Comparison of ENCODE assay signal across 9 cellular contexts in genomic region chr9:136760834-136761544, GRCh38. TPM values are rescaled to one million over a fixed set of nuclear protein-coding genes. Genes with fewer than 3 reads are reported as not detected.
DNase-seq lines count a peak whose midpoint lies in the region; ATAC-seq, FAIRE-seq and TF ChIP-seq lines count a peak whose summit lies in the region.
"Not testable (repeated sequence)": the region's sequence is repeated elsewhere in the genome, so short reads cannot be mapped to it uniquely, and the experiment has no call there.
"Had no signal": no experiment of that assay in that cellular context is flagged by ENCODE, and none has a peak within 500 bp of the region (broad histone marks: within the 10 kb centered on the region; RNA-seq: fewer than 3 reads in every experiment).

No MANE protein-coding gene starts in this region.

- H2AFZ ChIP-seq in MM.1S (ENCODE audit: low read length); PC-9; HepG2 (ENCODE audit: low read length): not testable (repeated sequence)

- not testable (repeated sequence) for H3K79me2 ChIP-seq in MM.1S (ENCODE audit: low read length); PC-9 (ENCODE audit: low read depth); HepG2 (ENCODE audit: insufficient read depth, low read length)

- TF ChIP-seq EP300 in HepG2 (IDR thresholded peaks at IDR 0.05; ENCODE audit: low read depth in 2 of 2, low read length in 2 of 2); HepG2 (CRISPR knock-in tag; IDR thresholded peaks at IDR 0.05; ENCODE audit: borderline replicate concordance): not testable (repeated sequence)

- CTCF ChIA-PET in PC-9 (lab: Charles Lee), result not testable (repeated sequence)
- CTCF ChIA-PET in HepG2 (lab: Yijun Ruan, JAX; ENCODE audit: low intra/inter-chr PET ratio, low total read pairs), result interaction anchor here (1.2 kb wide), 1 partner anchor 23 kb away, joined by 3 read pairs; no protein-coding TSS in a partner anchor

- not testable (repeated sequence) for TF ChIP-seq RAD21 in HepG2 (CRISPR knock-in tag; IDR thresholded peaks at IDR 0.05)

- H3K4me3 ChIP-seq in MM.1S (ENCODE audit: low read length); PC-9; small intestine (ENCODE audit: low read depth in 1 of 2, low read length in 2 of 2): not testable (repeated sequence)
- H3K4me3 ChIP-seq in HepG2 (replicated peaks in 1 of 3; ENCODE audit: insufficient read depth in 1 of 3, low read depth in 2 of 3, low read length in 3 of 3), result peak overlapping the region in 1 of 3 experiments; percentile 47; a peak in 1 of 6 replicates

- TF ChIP-seq CTCF in GM12874 (IDR thresholded peaks at IDR 0.05; ENCODE audit: insufficient read depth, low read depth, low read length), result peak; percentile 67
- peak; percentile 62 for TF ChIP-seq CTCF in MM.1S (IDR thresholded peaks at IDR 0.05; ENCODE audit: low read length)
- TF ChIP-seq CTCF in PC-9 (conservative IDR thresholded peaks at IDR 0.05), result peak; percentile 65
- TF ChIP-seq CTCF in HepG2 (CRISPR knock-in tag; IDR thresholded peaks at IDR 0.05), result peak; percentile 80

- peak; percentile 49 for FAIRE-seq in HepG2 (lab: Jason Lieb, UNC)
- not testable (repeated sequence) for FAIRE-seq in small intestine (lab: Jason Lieb, UNC)

- not testable (repeated sequence) for H3K9me2 ChIP-seq in MM.1S (replicated peaks; ENCODE audit: insufficient read depth, low read length); PC-9 (ENCODE audit: insufficient read depth)

- not testable (repeated sequence) for BruUV-seq in PC-9 (replicated peaks; lab: Mats Ljungman, UMichigan); HepG2 (replicated peaks; lab: Mats Ljungman, UMichigan)

- WGBS in HepG2 (ENCODE audit: low lambda C conversion rate), result 34% methylated on average over 20 of the region's 22 CpGs
- 33 to 44% (median 35%) methylated on average over 21 to 22 of the region's 22 CpGs for WGBS in small intestine, 3 donors

- not testable (repeated sequence) for H3K4me2 ChIP-seq in MM.1S (ENCODE audit: low read depth, low read length)
- H3K4me2 ChIP-seq in PC-9 (peak overlapping the region; percentile 53), HepG2 (ENCODE audit: low read depth, low read length) (peak overlapping the region; percentile 56)

- POLR2A ChIA-PET in PC-9 (lab: Charles Lee; ENCODE audit: unreplicated experiment); HepG2 (lab: Yijun Ruan, JAX): not testable (repeated sequence)

- in situ Hi-C loops in HepG2 (cut with HindIII; ENCODE audit: extremely low pct_ligation_motif_present, low pct_unique_long_range_greater_than_20kb), result not testable (repeated sequence)

- H3K9me3 ChIP-seq in MM.1S (replicated peaks; ENCODE audit: insufficient read depth, low read length); PC-9 (ENCODE audit: insufficient read depth, low read depth); HepG2 (ENCODE audit: low read length); small intestine (ENCODE audit: control insufficient read depth, low read depth): not testable (repeated sequence)

- peak; percentile 55 for ATAC-seq in HepG2

- peak; percentile 43 to 73 for DNase-seq in AML-193 (lab: John Stamatoyannopoulos, UW)
- peak; percentile 54 for DNase-seq in MM.1S
- peak in 1 of 2 experiments; percentile 70 for DNase-seq in PC-9
- DNase-seq in activated CD8-positive, alpha-beta memory T cell treated with anti-CD3 and anti-CD28 coated beads, Interleukin-2, amount 50 U/mL, for 4 hours, result peak; percentile 27
- peak; percentile 54 to 59 for DNase-seq in erythroblast (lab: John Stamatoyannopoulos, UW)
- DNase-seq in HepG2 (ENCODE audit: low spot score), result peak; percentile 39
- peak; percentile 52 for DNase-seq in small intestine

- H3K36me3 ChIP-seq in MM.1S (replicated peaks; ENCODE audit: insufficient read depth, low read length); PC-9 (ENCODE audit: low read depth); HepG2 (replicated peaks in 1 of 2; ENCODE audit: control insufficient read depth in 1 of 2, insufficient read depth in 2 of 2, low read length in 2 of 2); small intestine (ENCODE audit: control insufficient read depth in 2 of 2, insufficient read depth in 2 of 2, low read length in 2 of 2): not testable (repeated sequence)

- H3K9ac ChIP-seq in MM.1S (ENCODE audit: low read length); HepG2 (ENCODE audit: insufficient read depth, low read depth, low read length): not testable (repeated sequence)

- H3F3A ChIP-seq in MM.1S (ENCODE audit: insufficient read depth, low read length); PC-9 (ENCODE audit: insufficient read depth, low read depth): not testable (repeated sequence)

- not testable (repeated sequence) for H4K20me1 ChIP-seq in MM.1S (ENCODE audit: insufficient read depth, low read length); PC-9 (ENCODE audit: insufficient read depth); HepG2 (ENCODE audit: insufficient read depth, low read length)

- intact Hi-C loops in PC-9 (cut with micrococcal nuclease; ENCODE audit: unreplicated experiment); HepG2 (cut with micrococcal nuclease; ENCODE audit: unreplicated experiment): not testable (repeated sequence)

- not testable (repeated sequence) for H3K27ac ChIP-seq in MM.1S (ENCODE audit: low read length); PC-9; HepG2 (ENCODE audit: extremely low read length, insufficient read depth, low read length); small intestine (ENCODE audit: low read depth in 1 of 2, low read length in 1 of 2)

- H3K4me1 ChIP-seq in MM.1S (ENCODE audit: low read length); PC-9 (replicated peaks; ENCODE audit: insufficient read depth); small intestine (ENCODE audit: control insufficient read depth in 2 of 2, insufficient read depth in 1 of 2, low read depth in 1 of 2, low read length in 1 of 2): not testable (repeated sequence)
- H3K4me1 ChIP-seq in HepG2 (ENCODE audit: insufficient read depth, low read length), result peaks cover 56% of the 10 kb centered on the region

- peaks cover 43% of the 10 kb centered on the region for H3K27me3 ChIP-seq in MM.1S (replicated peaks; ENCODE audit: insufficient read depth, low read length)
- H3K27me3 ChIP-seq in PC-9 (ENCODE audit: insufficient read depth, low read depth), result peaks cover 11% of the 10 kb centered on the region; the same call in 1 of the 2 replicates
- peaks cover 5 to 24% of the 10 kb centered on the region in 2 experiments; a peak in 3 of 5 replicates for H3K27me3 ChIP-seq in HepG2 (ENCODE audit: control insufficient read depth in 1 of 2, insufficient read depth in 2 of 2, low read length in 2 of 2)
- not testable (repeated sequence) for H3K27me3 ChIP-seq in small intestine (ENCODE audit: control insufficient read depth in 2 of 2, insufficient read depth in 2 of 2, low read length in 2 of 2)

- not testable (repeated sequence) for TF ChIP-seq POLR2A in erythroblast (IDR thresholded peaks at IDR 0.05; ENCODE audit: low read length); HepG2 (IDR thresholded peaks at IDR 0.05; ENCODE audit: insufficient read depth in 1 of 2, low read depth in 2 of 2, low read length in 2 of 2)

RNA-seq across cellular contexts. Expression of gene LCN8, which starts 2.9 kb away (rescaled TPM):
- total RNA-seq in PC-9 (2021), result not detected in 2 replicates
- total RNA-seq in HepG2 (2016; rRNA removed; fragmentation: Illumina TruSeq; extraction: Trizol), result not detected in 2 replicates
- not detected in 2 replicates for total RNA-seq in HepG2 (2016; cell fraction: cytosol; rRNA removed; fragmentation: Illumina TruSeq; extraction: Trizol; ENCODE audit: low read depth)
- not detected in 2 replicates for total RNA-seq in HepG2 (2016; cell fraction: insoluble cytoplasmic fraction; rRNA removed; fragmentation: Illumina TruSeq; extraction: Trizol)
- total RNA-seq in HepG2 (2016; cell fraction: membrane; rRNA removed; fragmentation: Illumina TruSeq; extraction: Trizol), result not detected in 2 replicates
- total RNA-seq in HepG2 (2016; cell fraction: nucleus; rRNA removed; fragmentation: Illumina TruSeq; extraction: Trizol), result not detected in 2 replicates
- 0.15 TPM in 1 of 2 replicates, not detected in the other for polyA plus RNA-seq in HepG2 (2011; rRNA removed)
- 0.01 TPM in 1 of 2 replicates, not detected in the other for polyA plus RNA-seq in HepG2 (2011; cell fraction: cytosol; rRNA removed)
- 0.64 and 1.8 TPM in 2 replicates for polyA plus RNA-seq in HepG2 (2011; cell fraction: nucleus; rRNA removed)
- polyA plus RNA-seq in HepG2 (2012), result not detected in 2 replicates
- not detected in 2 replicates for polyA plus RNA-seq in HepG2 (2016; cell fraction: cytosol; fragmentation: Illumina TruSeq; extraction: Trizol; ENCODE audit: low read depth)
- polyA plus RNA-seq in HepG2 (2016; cell fraction: insoluble cytoplasmic fraction; fragmentation: Illumina TruSeq; extraction: Trizol; ENCODE audit: low read depth), result not detected in 2 replicates
- not detected in 2 replicates for polyA plus RNA-seq in HepG2 (2016; cell fraction: membrane; fragmentation: Illumina TruSeq; extraction: Trizol; ENCODE audit: low read depth)
- not detected in 2 replicates for polyA plus RNA-seq in HepG2 (2016; cell fraction: nucleus; fragmentation: Illumina TruSeq; extraction: Trizol; ENCODE audit: insufficient read depth, low read depth)
- polyA minus RNA-seq in HepG2 (2011; rRNA and poly(A)+ RNA removed; ENCODE audit: low replicate concordance), result not detected in 2 replicates
- not detected in 2 replicates for polyA minus RNA-seq in HepG2 (2011; cell fraction: cytosol; rRNA and poly(A)+ RNA removed)
- not detected in 2 replicates for polyA minus RNA-seq in HepG2 (2011; cell fraction: nucleus; rRNA and poly(A)+ RNA removed)
- polyA plus RNA-seq in small intestine, result not detected
- total RNA-seq: subcutaneous adipose tissue had no signal

RNA-seq across cellular contexts. Expression of gene LCN15, which starts 3.3 kb away (rescaled TPM):
- not detected in 2 replicates for total RNA-seq in PC-9 (2021)
- total RNA-seq in HepG2 (2016; rRNA removed; fragmentation: Illumina TruSeq; extraction: Trizol), result 0.29 and 1.3 TPM in 2 replicates
- 1.3 and 1.9 TPM in 2 replicates for total RNA-seq in HepG2 (2016; cell fraction: cytosol; rRNA removed; fragmentation: Illumina TruSeq; extraction: Trizol; ENCODE audit: low read depth)
- 0.55 and 1.00 TPM in 2 replicates for total RNA-seq in HepG2 (2016; cell fraction: insoluble cytoplasmic fraction; rRNA removed; fragmentation: Illumina TruSeq; extraction: Trizol)
- total RNA-seq in HepG2 (2016; cell fraction: membrane; rRNA removed; fragmentation: Illumina TruSeq; extraction: Trizol), result 0.96 and 1.5 TPM in 2 replicates
- total RNA-seq in HepG2 (2016; cell fraction: nucleus; rRNA removed; fragmentation: Illumina TruSeq; extraction: Trizol), result 0.41 and 0.99 TPM in 2 replicates
- 32.9 and 53.7 TPM in 2 replicates for polyA plus RNA-seq in HepG2 (2011; rRNA removed)
- 35.0 and 114 TPM in 2 replicates for polyA plus RNA-seq in HepG2 (2011; cell fraction: cytosol; rRNA removed)
- 18.7 and 43.2 TPM in 2 replicates for polyA plus RNA-seq in HepG2 (2011; cell fraction: nucleus; rRNA removed)
- 13.7 and 27.0 TPM in 2 replicates for polyA plus RNA-seq in HepG2 (2012)
- 1.2 and 1.3 TPM in 2 replicates for polyA plus RNA-seq in HepG2 (2016; cell fraction: cytosol; fragmentation: Illumina TruSeq; extraction: Trizol; ENCODE audit: low read depth)
- 0.36 and 0.57 TPM in 2 replicates for polyA plus RNA-seq in HepG2 (2016; cell fraction: insoluble cytoplasmic fraction; fragmentation: Illumina TruSeq; extraction: Trizol; ENCODE audit: low read depth)
- polyA plus RNA-seq in HepG2 (2016; cell fraction: membrane; fragmentation: Illumina TruSeq; extraction: Trizol; ENCODE audit: low read depth), result 0.84 and 0.88 TPM in 2 replicates
- 0.93 and 1.4 TPM in 2 replicates for polyA plus RNA-seq in HepG2 (2016; cell fraction: nucleus; fragmentation: Illumina TruSeq; extraction: Trizol; ENCODE audit: insufficient read depth, low read depth)
- polyA minus RNA-seq in HepG2 (2011; rRNA and poly(A)+ RNA removed; ENCODE audit: low replicate concordance), result 28.1 TPM in 1 of 2 replicates, not detected in the other
- 3.6 and 11.7 TPM in 2 replicates for polyA minus RNA-seq in HepG2 (2011; cell fraction: cytosol; rRNA and poly(A)+ RNA removed)
- 2.1 and 3.2 TPM in 2 replicates for polyA minus RNA-seq in HepG2 (2011; cell fraction: nucleus; rRNA and poly(A)+ RNA removed)
- polyA plus RNA-seq in small intestine, result 10 to 100 TPM in 1 of 3 donors, 1 to 10 TPM in 1, under 1 TPM in 1; 0.46 to 12.7 (median 4.9) TPM
- total RNA-seq: subcutaneous adipose tissue had no signal

RNA-seq across cellular contexts. Expression of gene LCN6, which starts 12.7 kb away (rescaled TPM):
- total RNA-seq in PC-9 (2021), result not detected in 2 replicates
- not detected in 2 replicates for total RNA-seq in HepG2 (2016; rRNA removed; fragmentation: Illumina TruSeq; extraction: Trizol)
- total RNA-seq in HepG2 (2016; cell fraction: cytosol; rRNA removed; fragmentation: Illumina TruSeq; extraction: Trizol; ENCODE audit: low read depth), result not detected in 2 replicates
- total RNA-seq in HepG2 (2016; cell fraction: insoluble cytoplasmic fraction; rRNA removed; fragmentation: Illumina TruSeq; extraction: Trizol), result not detected in 2 replicates
- not detected in 2 replicates for total RNA-seq in HepG2 (2016; cell fraction: membrane; rRNA removed; fragmentation: Illumina TruSeq; extraction: Trizol)
- not detected in 2 replicates for total RNA-seq in HepG2 (2016; cell fraction: nucleus; rRNA removed; fragmentation: Illumina TruSeq; extraction: Trizol)
- not detected in 2 replicates for polyA plus RNA-seq in HepG2 (2011; rRNA removed)
- polyA plus RNA-seq in HepG2 (2011; cell fraction: cytosol; rRNA removed), result not detected in 2 replicates
- polyA plus RNA-seq in HepG2 (2011; cell fraction: nucleus; rRNA removed), result not detected in 2 replicates
- not detected in 2 replicates for polyA plus RNA-seq in HepG2 (2012)
- polyA plus RNA-seq in HepG2 (2016; cell fraction: cytosol; fragmentation: Illumina TruSeq; extraction: Trizol; ENCODE audit: low read depth), result not detected in 2 replicates
- polyA plus RNA-seq in HepG2 (2016; cell fraction: insoluble cytoplasmic fraction; fragmentation: Illumina TruSeq; extraction: Trizol; ENCODE audit: low read depth), result not detected in 2 replicates
- not detected in 2 replicates for polyA plus RNA-seq in HepG2 (2016; cell fraction: membrane; fragmentation: Illumina TruSeq; extraction: Trizol; ENCODE audit: low read depth)
- polyA plus RNA-seq in HepG2 (2016; cell fraction: nucleus; fragmentation: Illumina TruSeq; extraction: Trizol; ENCODE audit: insufficient read depth, low read depth), result not detected in 2 replicates
- not detected in 2 replicates for polyA minus RNA-seq in HepG2 (2011; rRNA and poly(A)+ RNA removed; ENCODE audit: low replicate concordance)
- polyA minus RNA-seq in HepG2 (2011; cell fraction: cytosol; rRNA and poly(A)+ RNA removed), result not detected in 2 replicates
- polyA minus RNA-seq in HepG2 (2011; cell fraction: nucleus; rRNA and poly(A)+ RNA removed), result not detected in 2 replicates
- 10 to 100 TPM in 1 of 3 donors, 1 to 10 TPM in 1, not detected in 1; 2.2 to 21.5 TPM for polyA plus RNA-seq in small intestine

RNA-seq across cellular contexts. Expression of gene LCN10, which starts 18.2 kb away (rescaled TPM):
- 0.94 and 2.2 TPM in 2 replicates for total RNA-seq in PC-9 (2021)
- 0.14 and 0.53 TPM in 2 replicates for total RNA-seq in HepG2 (2016; rRNA removed; fragmentation: Illumina TruSeq; extraction: Trizol)
- not detected in 2 replicates for total RNA-seq in HepG2 (2016; cell fraction: cytosol; rRNA removed; fragmentation: Illumina TruSeq; extraction: Trizol; ENCODE audit: low read depth)
- total RNA-seq in HepG2 (2016; cell fraction: insoluble cytoplasmic fraction; rRNA removed; fragmentation: Illumina TruSeq; extraction: Trizol), result 0.13 and 0.19 TPM in 2 replicates
- total RNA-seq in HepG2 (2016; cell fraction: membrane; rRNA removed; fragmentation: Illumina TruSeq; extraction: Trizol), result 0.34 TPM in 2 replicates
- 0.22 TPM in 1 of 2 replicates, not detected in the other for total RNA-seq in HepG2 (2016; cell fraction: nucleus; rRNA removed; fragmentation: Illumina TruSeq; extraction: Trizol)
- polyA plus RNA-seq in HepG2 (2011; rRNA removed), result 0.61 and 0.84 TPM in 2 replicates
- 0.82 and 1.0 TPM in 2 replicates for polyA plus RNA-seq in HepG2 (2011; cell fraction: cytosol; rRNA removed)
- 0.85 and 1.8 TPM in 2 replicates for polyA plus RNA-seq in HepG2 (2011; cell fraction: nucleus; rRNA removed)
- polyA plus RNA-seq in HepG2 (2012), result 1.5 and 1.8 TPM in 2 replicates
- 0.18 and 0.24 TPM in 2 replicates for polyA plus RNA-seq in HepG2 (2016; cell fraction: cytosol; fragmentation: Illumina TruSeq; extraction: Trizol; ENCODE audit: low read depth)
- polyA plus RNA-seq in HepG2 (2016; cell fraction: insoluble cytoplasmic fraction; fragmentation: Illumina TruSeq; extraction: Trizol; ENCODE audit: low read depth), result 0.27 and 0.43 TPM in 2 replicates
- 0.15 and 0.43 TPM in 2 replicates for polyA plus RNA-seq in HepG2 (2016; cell fraction: membrane; fragmentation: Illumina TruSeq; extraction: Trizol; ENCODE audit: low read depth)
- 0.41 and 0.74 TPM in 2 replicates for polyA plus RNA-seq in HepG2 (2016; cell fraction: nucleus; fragmentation: Illumina TruSeq; extraction: Trizol; ENCODE audit: insufficient read depth, low read depth)
- polyA minus RNA-seq in HepG2 (2011; rRNA and poly(A)+ RNA removed; ENCODE audit: low replicate concordance), result 0.30 and 1.0 TPM in 2 replicates
- not detected in 2 replicates for polyA minus RNA-seq in HepG2 (2011; cell fraction: cytosol; rRNA and poly(A)+ RNA removed)
- not detected in 2 replicates for polyA minus RNA-seq in HepG2 (2011; cell fraction: nucleus; rRNA and poly(A)+ RNA removed)
- polyA plus RNA-seq in small intestine, result 1 to 10 TPM in 2 of 3 donors, not detected in 1; 1.1 to 8.4 TPM

RNA-seq across cellular contexts. Expression of gene TMEM141, which starts 30.2 kb away (rescaled TPM):
- total RNA-seq in PC-9 (2021), result 83.6 and 124 TPM in 2 replicates
- 81.0 and 84.7 TPM in 2 replicates for total RNA-seq in HepG2 (2016; rRNA removed; fragmentation: Illumina TruSeq; extraction: Trizol)
- total RNA-seq in HepG2 (2016; cell fraction: cytosol; rRNA removed; fragmentation: Illumina TruSeq; extraction: Trizol; ENCODE audit: low read depth), result 70.4 and 100.0 TPM in 2 replicates
- total RNA-seq in HepG2 (2016; cell fraction: insoluble cytoplasmic fraction; rRNA removed; fragmentation: Illumina TruSeq; extraction: Trizol), result 80.8 and 84.7 TPM in 2 replicates
- 80.1 and 91.8 TPM in 2 replicates for total RNA-seq in HepG2 (2016; cell fraction: membrane; rRNA removed; fragmentation: Illumina TruSeq; extraction: Trizol)
- total RNA-seq in HepG2 (2016; cell fraction: nucleus; rRNA removed; fragmentation: Illumina TruSeq; extraction: Trizol), result 33.1 and 42.9 TPM in 2 replicates
- 199 and 202 TPM in 2 replicates for polyA plus RNA-seq in HepG2 (2011; rRNA removed)
- 251 and 366 TPM in 2 replicates for polyA plus RNA-seq in HepG2 (2011; cell fraction: cytosol; rRNA removed)
- 166 and 175 TPM in 2 replicates for polyA plus RNA-seq in HepG2 (2011; cell fraction: nucleus; rRNA removed)
- polyA plus RNA-seq in HepG2 (2012), result 67.3 and 131 TPM in 2 replicates
- 77.4 and 109 TPM in 2 replicates for polyA plus RNA-seq in HepG2 (2016; cell fraction: cytosol; fragmentation: Illumina TruSeq; extraction: Trizol; ENCODE audit: low read depth)
- 78.7 and 86.2 TPM in 2 replicates for polyA plus RNA-seq in HepG2 (2016; cell fraction: insoluble cytoplasmic fraction; fragmentation: Illumina TruSeq; extraction: Trizol; ENCODE audit: low read depth)
- polyA plus RNA-seq in HepG2 (2016; cell fraction: membrane; fragmentation: Illumina TruSeq; extraction: Trizol; ENCODE audit: low read depth), result 77.7 and 87.6 TPM in 2 replicates
- 59.2 and 68.0 TPM in 2 replicates for polyA plus RNA-seq in HepG2 (2016; cell fraction: nucleus; fragmentation: Illumina TruSeq; extraction: Trizol; ENCODE audit: insufficient read depth, low read depth)
- 52.1 and 111 TPM in 2 replicates for polyA minus RNA-seq in HepG2 (2011; rRNA and poly(A)+ RNA removed; ENCODE audit: low replicate concordance)
- 30.4 and 35.6 TPM in 2 replicates for polyA minus RNA-seq in HepG2 (2011; cell fraction: cytosol; rRNA and poly(A)+ RNA removed)
- 38.6 and 51.1 TPM in 2 replicates for polyA minus RNA-seq in HepG2 (2011; cell fraction: nucleus; rRNA and poly(A)+ RNA removed)
- 100 to 1,000 TPM; 148 to 212 (median 176) TPM for polyA plus RNA-seq in small intestine
